In genomic region chr2:241217320-241218031, GRCh38 we compare ENCODE assay signal across 8 cellular contexts. TPM values are rescaled to one million over a fixed set of nuclear protein-coding genes. Genes with fewer than 3 reads are reported as not detected.
DNase-seq lines count a peak whose midpoint lies in the region; ATAC-seq and TF ChIP-seq lines count a peak whose summit lies in the region.

No MANE protein-coding gene starts in this region.

- no peaks in the 10 kb centered on the region for H3K36me3 ChIP-seq in right lobe of liver

- H3K27me3 Mint-ChIP-seq in effector memory CD8-positive, alpha-beta T cell = no peaks in the 10 kb centered on the region

- H3K9me3 Mint-ChIP-seq in effector memory CD8-positive, alpha-beta T cell = no peaks in the 10 kb centered on the region

- peaks cover 9% of the 10 kb centered on the region for H3K36me3 Mint-ChIP-seq in effector memory CD8-positive, alpha-beta T cell (ENCODE audit: insufficient read depth)

- peak in 13 of 14 donors; percentile 20 to 83 (median 60) for DNase-seq in C1 segment of cervical spinal cord (lab: John Stamatoyannopoulos, UW)
- DNase-seq in NCI-H146 treated with DMSO at 0.1 percent for 48 hours (lab: John Stamatoyannopoulos, UW; ENCODE audit: unreplicated experiment) = peak; percentile 37
- peak; percentile 33 to 53 for DNase-seq in activated CD4-positive, alpha-beta T cell treated with anti-CD3 and anti-CD28 coated beads, Interleukin-2, amount 50 U/mL, for 48 hours
- peak; percentile 13 to 32 (median 26) for DNase-seq in effector memory CD8-positive, alpha-beta T cell
- peak; percentile 76 to 83 (median 79) for DNase-seq in right lobe of liver
- DNase-seq in stimulated activated CD4-positive, alpha-beta T cell treated with anti-CD3 and anti-CD28 coated beads, Interleukin-4, amount 100 ng/mL, for 4 hours = peak; percentile 11 to 23

- H3K27ac ChIP-seq in right lobe of liver = peak overlapping the region; percentile 31 to 73 (median 51)

- no peak for TF ChIP-seq POLR2A in right lobe of liver (IDR thresholded peaks at IDR 0.05)

- no peaks in the 10 kb centered on the region for H3K27me3 ChIP-seq in right lobe of liver

- peaks cover 0 to 9% (median under 1%) of the 10 kb centered on the region in 4 donors for H3K4me1 ChIP-seq in right lobe of liver

- intact Hi-C loops in right lobe of liver (cut with DNase I) = no loop called here

- ATAC-seq in GM21381 (IDR thresholded peaks at IDR 0.05; ENCODE audit: unreplicated experiment) (peak; percentile 47), right lobe of liver (peak; percentile 78 to 82 (median 80)), HG02571 (IDR thresholded peaks at IDR 0.05; ENCODE audit: unreplicated experiment) (no peak)
- peak; percentile 56 for ATAC-seq in effector memory CD8-positive, alpha-beta T cell (replicated peaks)

- H3K4me3 Mint-ChIP-seq in effector memory CD8-positive, alpha-beta T cell = peak overlapping the region; percentile 77 to 80

- peaks cover 6 to 8% of the 10 kb centered on the region in 2 donors for H3K4me1 Mint-ChIP-seq in effector memory CD8-positive, alpha-beta T cell (ENCODE audit: low read depth in 2 of 2)

- no peak for TF ChIP-seq CTCF in right lobe of liver (IDR thresholded peaks at IDR 0.05)

- no peaks in the 10 kb centered on the region for H3K9me3 ChIP-seq in right lobe of liver

- peak overlapping the region; percentile 16 to 23 for H3K27ac Mint-ChIP-seq in effector memory CD8-positive, alpha-beta T cell

- 3% methylated on average over 21 of the region's 77 CpGs for WGBS in right lobe of liver (ENCODE audit: insufficient coverage, low coverage, low lambda C conversion rate, missing lambda C conversion rate)

- H3K4me3 ChIP-seq in right lobe of liver = peak overlapping the region; percentile 48 to 52 (median 50)

RNA-seq across cellular contexts. Expression of gene ANO7, which starts 29.0 kb away (rescaled TPM):
- total RNA-seq in right lobe of liver = 1 to 10 TPM in 3 of 6 experiments, under 1 TPM in 3; 0.61 to 2.4 (median 0.97) TPM

Comparison
In these comparisons a context has a peak if more than half of its experiments do, and no peak if none do; other contexts are left out.
1. DNase-seq: peak in every context shown above with its lines; median percentile 79 in right lobe of liver; 60 in C1 segment of cervical spinal cord; 43 in activated CD4-positive, alpha-beta T cell treated with anti-CD3 and anti-CD28 coated beads, Interleukin-2, amount 50 U/mL, for 48 hours; 37 in NCI-H146 treated with DMSO at 0.1 percent for 48 hours; 26 in effector memory CD8-positive, alpha-beta T cell; 17 in stimulated activated CD4-positive, alpha-beta T cell treated with anti-CD3 and anti-CD28 coated beads, Interleukin-4, amount 100 ng/mL, for 4 hours.